1 cellular context compared by ENCODE assay signal in the genomic region with DNA sequence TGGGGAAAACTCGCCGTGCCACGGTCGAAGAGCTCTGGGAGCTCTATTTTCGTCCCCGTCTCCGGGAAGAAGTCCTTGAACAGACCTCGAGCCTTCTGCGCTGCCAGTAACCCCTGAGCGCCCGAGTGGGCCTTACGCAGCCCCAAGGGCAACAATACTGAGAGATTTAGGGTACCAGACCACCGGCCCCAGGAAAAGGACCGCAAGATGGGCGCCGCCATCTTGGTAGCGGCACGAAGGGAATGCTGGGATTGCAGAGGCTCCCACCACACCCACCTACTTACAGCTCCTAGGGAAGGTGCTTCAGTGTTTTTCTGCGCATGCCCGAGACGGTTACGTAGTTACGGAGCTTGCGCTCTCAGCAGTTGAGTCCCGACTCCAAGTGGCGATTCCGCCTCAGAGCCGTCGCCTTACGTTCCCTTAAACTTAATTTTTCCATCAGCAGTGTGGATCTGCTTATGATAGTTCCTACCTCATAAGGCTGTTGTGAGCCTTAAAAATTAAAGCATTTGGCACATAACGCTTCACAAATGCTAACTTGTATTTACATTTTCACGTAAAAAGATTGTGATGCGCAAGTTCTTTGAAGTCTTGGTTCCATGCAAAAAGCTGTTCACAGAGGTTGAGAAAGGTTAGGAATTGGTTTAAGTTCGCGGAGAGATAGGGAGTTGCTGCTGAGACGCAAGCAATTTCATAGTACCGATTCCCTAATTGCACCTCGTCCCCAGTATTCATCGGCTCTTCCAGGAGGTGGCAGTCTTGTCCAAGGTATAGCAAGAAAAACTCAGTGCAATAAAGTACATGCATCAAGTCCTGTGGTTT.
TF ChIP-seq lines count a peak whose summit lies in the region.

A gene (minus strand): TSS at position 244 of the 822 bp plus-strand sequence. CDS start 23 bp downstream, at position 221.

TF ChIP-seq in HEK293, 187 proteins besides CTCF, POLR2A, EP300 and RAD21 (continued from another document and continues in another):
- TF ChIP-seq, protein P1, sequence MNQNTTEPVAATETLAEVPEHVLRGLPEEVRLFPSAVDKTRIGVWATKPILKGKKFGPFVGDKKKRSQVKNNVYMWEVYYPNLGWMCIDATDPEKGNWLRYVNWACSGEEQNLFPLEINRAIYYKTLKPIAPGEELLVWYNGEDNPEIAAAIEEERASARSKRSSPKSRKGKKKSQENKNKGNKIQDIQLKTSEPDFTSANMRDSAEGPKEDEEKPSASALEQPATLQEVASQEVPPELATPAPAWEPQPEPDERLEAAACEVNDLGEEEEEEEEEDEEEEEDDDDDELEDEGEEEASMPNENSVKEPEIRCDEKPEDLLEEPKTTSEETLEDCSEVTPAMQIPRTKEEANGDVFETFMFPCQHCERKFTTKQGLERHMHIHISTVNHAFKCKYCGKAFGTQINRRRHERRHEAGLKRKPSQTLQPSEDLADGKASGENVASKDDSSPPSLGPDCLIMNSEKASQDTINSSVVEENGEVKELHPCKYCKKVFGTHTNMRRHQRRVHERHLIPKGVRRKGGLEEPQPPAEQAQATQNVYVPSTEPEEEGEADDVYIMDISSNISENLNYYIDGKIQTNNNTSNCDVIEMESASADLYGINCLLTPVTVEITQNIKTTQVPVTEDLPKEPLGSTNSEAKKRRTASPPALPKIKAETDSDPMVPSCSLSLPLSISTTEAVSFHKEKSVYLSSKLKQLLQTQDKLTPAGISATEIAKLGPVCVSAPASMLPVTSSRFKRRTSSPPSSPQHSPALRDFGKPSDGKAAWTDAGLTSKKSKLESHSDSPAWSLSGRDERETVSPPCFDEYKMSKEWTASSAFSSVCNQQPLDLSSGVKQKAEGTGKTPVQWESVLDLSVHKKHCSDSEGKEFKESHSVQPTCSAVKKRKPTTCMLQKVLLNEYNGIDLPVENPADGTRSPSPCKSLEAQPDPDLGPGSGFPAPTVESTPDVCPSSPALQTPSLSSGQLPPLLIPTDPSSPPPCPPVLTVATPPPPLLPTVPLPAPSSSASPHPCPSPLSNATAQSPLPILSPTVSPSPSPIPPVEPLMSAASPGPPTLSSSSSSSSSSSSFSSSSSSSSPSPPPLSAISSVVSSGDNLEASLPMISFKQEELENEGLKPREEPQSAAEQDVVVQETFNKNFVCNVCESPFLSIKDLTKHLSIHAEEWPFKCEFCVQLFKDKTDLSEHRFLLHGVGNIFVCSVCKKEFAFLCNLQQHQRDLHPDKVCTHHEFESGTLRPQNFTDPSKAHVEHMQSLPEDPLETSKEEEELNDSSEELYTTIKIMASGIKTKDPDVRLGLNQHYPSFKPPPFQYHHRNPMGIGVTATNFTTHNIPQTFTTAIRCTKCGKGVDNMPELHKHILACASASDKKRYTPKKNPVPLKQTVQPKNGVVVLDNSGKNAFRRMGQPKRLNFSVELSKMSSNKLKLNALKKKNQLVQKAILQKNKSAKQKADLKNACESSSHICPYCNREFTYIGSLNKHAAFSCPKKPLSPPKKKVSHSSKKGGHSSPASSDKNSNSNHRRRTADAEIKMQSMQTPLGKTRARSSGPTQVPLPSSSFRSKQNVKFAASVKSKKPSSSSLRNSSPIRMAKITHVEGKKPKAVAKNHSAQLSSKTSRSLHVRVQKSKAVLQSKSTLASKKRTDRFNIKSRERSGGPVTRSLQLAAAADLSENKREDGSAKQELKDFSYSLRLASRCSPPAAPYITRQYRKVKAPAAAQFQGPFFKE (tag by site-specific recombination; IDR thresholded peaks at IDR 0.05; ENCODE audit: borderline replicate concordance) = no peak
- TF ChIP-seq, protein P2, sequence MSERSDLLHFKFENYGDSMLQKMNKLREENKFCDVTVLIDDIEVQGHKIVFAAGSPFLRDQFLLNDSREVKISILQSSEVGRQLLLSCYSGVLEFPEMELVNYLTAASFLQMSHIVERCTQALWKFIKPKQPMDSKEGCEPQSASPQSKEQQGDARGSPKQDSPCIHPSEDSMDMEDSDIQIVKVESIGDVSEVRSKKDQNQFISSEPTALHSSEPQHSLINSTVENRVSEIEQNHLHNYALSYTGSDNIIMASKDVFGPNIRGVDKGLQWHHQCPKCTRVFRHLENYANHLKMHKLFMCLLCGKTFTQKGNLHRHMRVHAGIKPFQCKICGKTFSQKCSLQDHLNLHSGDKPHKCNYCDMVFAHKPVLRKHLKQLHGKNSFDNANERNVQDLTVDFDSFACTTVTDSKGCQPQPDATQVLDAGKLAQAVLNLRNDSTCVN (tag by site-specific recombination; optimal IDR thresholded peaks at IDR 0.05) = peak; percentile 68
- TF ChIP-seq ZBTB20 (tag by site-specific recombination; IDR thresholded peaks at IDR 0.05) (no peak), ZNF248 (tag by site-specific recombination; IDR thresholded peaks at IDR 0.05) (no peak), ZNF302 (tag by site-specific recombination; IDR thresholded peaks at IDR 0.05; ENCODE audit: low read depth) (no peak), KLF8 (tag by site-specific recombination; IDR thresholded peaks at IDR 0.05) (peak; percentile 17; the same call in 1 of the 2 replicates), ZIC2 (tag by site-specific recombination; IDR thresholded peaks at IDR 0.05) (no peak), ZNF10 (tag by site-specific recombination; IDR thresholded peaks at IDR 0.05) (peak; percentile 82; the same call in 1 of the 2 replicates), ZSCAN30 (tag by site-specific recombination; IDR thresholded peaks at IDR 0.05) (peak; percentile 42; the same call in 1 of the 2 replicates), ZNF366 (tag by site-specific recombination; conservative IDR thresholded peaks at IDR 0.05) (no peak), ZNF670 (tag by site-specific recombination; IDR thresholded peaks at IDR 0.05; ENCODE audit: low read depth) (no peak), ZNF555 (tag by site-specific recombination; conservative IDR thresholded peaks at IDR 0.05) (no peak), BCL11A (tag by site-specific recombination; IDR thresholded peaks at IDR 0.05; ENCODE audit: low read depth) (no peak)
- TF ChIP-seq, protein P3, sequence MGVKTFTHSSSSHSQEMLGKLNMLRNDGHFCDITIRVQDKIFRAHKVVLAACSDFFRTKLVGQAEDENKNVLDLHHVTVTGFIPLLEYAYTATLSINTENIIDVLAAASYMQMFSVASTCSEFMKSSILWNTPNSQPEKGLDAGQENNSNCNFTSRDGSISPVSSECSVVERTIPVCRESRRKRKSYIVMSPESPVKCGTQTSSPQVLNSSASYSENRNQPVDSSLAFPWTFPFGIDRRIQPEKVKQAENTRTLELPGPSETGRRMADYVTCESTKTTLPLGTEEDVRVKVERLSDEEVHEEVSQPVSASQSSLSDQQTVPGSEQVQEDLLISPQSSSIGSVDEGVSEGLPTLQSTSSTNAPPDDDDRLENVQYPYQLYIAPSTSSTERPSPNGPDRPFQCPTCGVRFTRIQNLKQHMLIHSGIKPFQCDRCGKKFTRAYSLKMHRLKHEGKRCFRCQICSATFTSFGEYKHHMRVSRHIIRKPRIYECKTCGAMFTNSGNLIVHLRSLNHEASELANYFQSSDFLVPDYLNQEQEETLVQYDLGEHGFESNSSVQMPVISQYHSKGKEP (tag by site-specific recombination; IDR thresholded peaks at IDR 0.05) = peak; percentile 96
- TF ChIP-seq, protein P4, sequence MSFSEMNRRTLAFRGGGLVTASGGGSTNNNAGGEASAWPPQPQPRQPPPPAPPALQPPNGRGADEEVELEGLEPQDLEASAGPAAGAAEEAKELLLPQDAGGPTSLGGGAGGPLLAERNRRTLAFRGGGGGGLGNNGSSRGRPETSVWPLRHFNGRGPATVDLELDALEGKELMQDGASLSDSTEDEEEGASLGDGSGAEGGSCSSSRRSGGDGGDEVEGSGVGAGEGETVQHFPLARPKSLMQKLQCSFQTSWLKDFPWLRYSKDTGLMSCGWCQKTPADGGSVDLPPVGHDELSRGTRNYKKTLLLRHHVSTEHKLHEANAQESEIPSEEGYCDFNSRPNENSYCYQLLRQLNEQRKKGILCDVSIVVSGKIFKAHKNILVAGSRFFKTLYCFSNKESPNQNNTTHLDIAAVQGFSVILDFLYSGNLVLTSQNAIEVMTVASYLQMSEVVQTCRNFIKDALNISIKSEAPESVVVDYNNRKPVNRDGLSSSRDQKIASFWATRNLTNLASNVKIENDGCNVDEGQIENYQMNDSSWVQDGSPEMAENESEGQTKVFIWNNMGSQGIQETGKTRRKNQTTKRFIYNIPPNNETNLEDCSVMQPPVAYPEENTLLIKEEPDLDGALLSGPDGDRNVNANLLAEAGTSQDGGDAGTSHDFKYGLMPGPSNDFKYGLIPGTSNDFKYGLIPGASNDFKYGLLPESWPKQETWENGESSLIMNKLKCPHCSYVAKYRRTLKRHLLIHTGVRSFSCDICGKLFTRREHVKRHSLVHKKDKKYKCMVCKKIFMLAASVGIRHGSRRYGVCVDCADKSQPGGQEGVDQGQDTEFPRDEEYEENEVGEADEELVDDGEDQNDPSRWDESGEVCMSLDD (tag by site-specific recombination; IDR thresholded peaks at IDR 0.05) = peak; percentile 5; the same call in 1 of the 2 replicates
- TF ChIP-seq, protein P5, sequence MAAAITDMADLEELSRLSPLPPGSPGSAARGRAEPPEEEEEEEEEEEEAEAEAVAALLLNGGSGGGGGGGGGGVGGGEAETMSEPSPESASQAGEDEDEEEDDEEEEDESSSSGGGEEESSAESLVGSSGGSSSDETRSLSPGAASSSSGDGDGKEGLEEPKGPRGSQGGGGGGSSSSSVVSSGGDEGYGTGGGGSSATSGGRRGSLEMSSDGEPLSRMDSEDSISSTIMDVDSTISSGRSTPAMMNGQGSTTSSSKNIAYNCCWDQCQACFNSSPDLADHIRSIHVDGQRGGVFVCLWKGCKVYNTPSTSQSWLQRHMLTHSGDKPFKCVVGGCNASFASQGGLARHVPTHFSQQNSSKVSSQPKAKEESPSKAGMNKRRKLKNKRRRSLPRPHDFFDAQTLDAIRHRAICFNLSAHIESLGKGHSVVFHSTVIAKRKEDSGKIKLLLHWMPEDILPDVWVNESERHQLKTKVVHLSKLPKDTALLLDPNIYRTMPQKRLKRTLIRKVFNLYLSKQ (tag by site-specific recombination; IDR thresholded peaks at IDR 0.05; ENCODE audit: borderline replicate concordance) = no peak
- TF ChIP-seq, protein P6, sequence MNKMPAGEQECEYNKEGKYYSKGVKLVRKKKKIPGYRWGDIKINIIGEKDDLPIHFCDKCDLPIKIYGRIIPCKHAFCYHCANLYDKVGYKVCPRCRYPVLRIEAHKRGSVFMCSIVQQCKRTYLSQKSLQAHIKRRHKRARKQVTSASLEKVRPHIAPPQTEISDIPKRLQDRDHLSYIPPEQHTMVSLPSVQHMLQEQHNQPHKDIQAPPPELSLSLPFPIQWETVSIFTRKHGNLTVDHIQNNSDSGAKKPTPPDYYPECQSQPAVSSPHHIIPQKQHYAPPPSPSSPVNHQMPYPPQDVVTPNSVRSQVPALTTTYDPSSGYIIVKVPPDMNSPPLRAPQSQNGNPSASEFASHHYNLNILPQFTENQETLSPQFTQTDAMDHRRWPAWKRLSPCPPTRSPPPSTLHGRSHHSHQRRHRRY (tag by site-specific recombination; IDR thresholded peaks at IDR 0.05) = no peak
- TF ChIP-seq, protein P7, sequence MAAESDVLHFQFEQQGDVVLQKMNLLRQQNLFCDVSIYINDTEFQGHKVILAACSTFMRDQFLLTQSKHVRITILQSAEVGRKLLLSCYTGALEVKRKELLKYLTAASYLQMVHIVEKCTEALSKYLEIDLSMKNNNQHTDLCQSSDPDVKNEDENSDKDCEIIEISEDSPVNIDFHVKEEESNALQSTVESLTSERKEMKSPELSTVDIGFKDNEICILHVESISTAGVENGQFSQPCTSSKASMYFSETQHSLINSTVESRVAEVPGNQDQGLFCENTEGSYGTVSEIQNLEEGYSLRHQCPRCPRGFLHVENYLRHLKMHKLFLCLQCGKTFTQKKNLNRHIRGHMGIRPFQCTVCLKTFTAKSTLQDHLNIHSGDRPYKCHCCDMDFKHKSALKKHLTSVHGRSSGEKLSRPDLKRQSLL (tag by site-specific recombination; IDR thresholded peaks at IDR 0.05) = no peak
- TF ChIP-seq, protein P8, sequence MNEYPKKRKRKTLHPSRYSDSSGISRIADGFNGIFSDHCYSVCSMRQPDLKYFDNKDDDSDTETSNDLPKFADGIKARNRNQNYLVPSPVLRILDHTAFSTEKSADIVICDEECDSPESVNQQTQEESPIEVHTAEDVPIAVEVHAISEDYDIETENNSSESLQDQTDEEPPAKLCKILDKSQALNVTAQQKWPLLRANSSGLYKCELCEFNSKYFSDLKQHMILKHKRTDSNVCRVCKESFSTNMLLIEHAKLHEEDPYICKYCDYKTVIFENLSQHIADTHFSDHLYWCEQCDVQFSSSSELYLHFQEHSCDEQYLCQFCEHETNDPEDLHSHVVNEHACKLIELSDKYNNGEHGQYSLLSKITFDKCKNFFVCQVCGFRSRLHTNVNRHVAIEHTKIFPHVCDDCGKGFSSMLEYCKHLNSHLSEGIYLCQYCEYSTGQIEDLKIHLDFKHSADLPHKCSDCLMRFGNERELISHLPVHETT (tag by site-specific recombination; IDR thresholded peaks at IDR 0.05) = no peak; the same call in 1 of the 2 replicates
- TF ChIP-seq, protein P9, sequence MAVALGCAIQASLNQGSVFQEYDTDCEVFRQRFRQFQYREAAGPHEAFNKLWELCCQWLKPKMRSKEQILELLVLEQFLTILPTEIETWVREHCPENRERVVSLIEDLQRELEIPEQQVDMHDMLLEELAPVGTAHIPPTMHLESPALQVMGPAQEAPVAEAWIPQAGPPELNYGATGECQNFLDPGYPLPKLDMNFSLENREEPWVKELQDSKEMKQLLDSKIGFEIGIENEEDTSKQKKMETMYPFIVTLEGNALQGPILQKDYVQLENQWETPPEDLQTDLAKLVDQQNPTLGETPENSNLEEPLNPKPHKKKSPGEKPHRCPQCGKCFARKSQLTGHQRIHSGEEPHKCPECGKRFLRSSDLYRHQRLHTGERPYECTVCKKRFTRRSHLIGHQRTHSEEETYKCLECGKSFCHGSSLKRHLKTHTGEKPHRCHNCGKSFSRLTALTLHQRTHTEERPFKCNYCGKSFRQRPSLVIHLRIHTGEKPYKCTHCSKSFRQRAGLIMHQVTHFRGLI (tag by site-specific recombination; IDR thresholded peaks at IDR 0.05) = no peak
- TF ChIP-seq, protein P10, sequence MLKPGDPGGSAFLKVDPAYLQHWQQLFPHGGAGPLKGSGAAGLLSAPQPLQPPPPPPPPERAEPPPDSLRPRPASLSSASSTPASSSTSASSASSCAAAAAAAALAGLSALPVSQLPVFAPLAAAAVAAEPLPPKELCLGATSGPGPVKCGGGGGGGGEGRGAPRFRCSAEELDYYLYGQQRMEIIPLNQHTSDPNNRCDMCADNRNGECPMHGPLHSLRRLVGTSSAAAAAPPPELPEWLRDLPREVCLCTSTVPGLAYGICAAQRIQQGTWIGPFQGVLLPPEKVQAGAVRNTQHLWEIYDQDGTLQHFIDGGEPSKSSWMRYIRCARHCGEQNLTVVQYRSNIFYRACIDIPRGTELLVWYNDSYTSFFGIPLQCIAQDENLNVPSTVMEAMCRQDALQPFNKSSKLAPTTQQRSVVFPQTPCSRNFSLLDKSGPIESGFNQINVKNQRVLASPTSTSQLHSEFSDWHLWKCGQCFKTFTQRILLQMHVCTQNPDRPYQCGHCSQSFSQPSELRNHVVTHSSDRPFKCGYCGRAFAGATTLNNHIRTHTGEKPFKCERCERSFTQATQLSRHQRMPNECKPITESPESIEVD (tag by site-specific recombination; IDR thresholded peaks at IDR 0.05) = peak; percentile 66
